22 cellular contexts compared by ENCODE assay signal in genomic region chr2:128622916-128623620, GRCh38.
DNase-seq lines count a peak whose midpoint lies in the region; ATAC-seq, FAIRE-seq and TF ChIP-seq lines count a peak whose summit lies in the region.
"Had no signal": no experiment of that assay in that cellular context is flagged by ENCODE, and none has a peak within 500 bp of the region (broad histone marks: within the 10 kb centered on the region; RNA-seq: fewer than 3 reads in every experiment).

No MANE protein-coding gene starts in this region.

- peaks cover 15% of the 10 kb centered on the region for H3K4me1 ChIP-seq in astrocyte (ENCODE audit: insufficient read depth, low read length)
- no peaks in the 10 kb centered on the region for H3K4me1 ChIP-seq in lower lobe of right lung
- H3K4me1 ChIP-seq in thymus (ENCODE audit: control insufficient read depth, insufficient read depth, low read length), result peaks cover 4% of the 10 kb centered on the region
- H3K4me1 ChIP-seq: esophagus squamous epithelium had no signal

- peak overlapping the region; percentile 96 for H3K27ac Mint-ChIP-seq in astrocyte (ENCODE audit: unreplicated experiment)
- H3K27ac Mint-ChIP-seq: activated T-helper 1 cell treated with anti-CD3 and anti-CD28 coated beads, Interleukin-12 subunit alpha, Interleukin-12 subunit beta, Interleukin-2, Interleukin-4 antibody, amounts not matched to agents 30 ng/mL and 10 ng/mL and 1 ng/mL, durations not matched to agents 14 hours and 24 hours and 36 hours; naive B cell had no signal

- H4K20me1 ChIP-seq in astrocyte (ENCODE audit: insufficient read depth, low read length), result no peaks in the 10 kb centered on the region

- no peaks in the 10 kb centered on the region for H3K36me3 Mint-ChIP-seq in astrocyte (ENCODE audit: low read depth, unreplicated experiment)
- H3K36me3 Mint-ChIP-seq: naive B cell had no signal

- DNase-seq in HS-27A (ENCODE audit: low read depth) (peak; percentile 43), astrocyte (ENCODE audit: low read depth) (peak; percentile 56), lower lobe of right lung (peak; percentile 24), NCI-H2227 treated with DMSO at 0.1 percent for 48 hours (lab: John Stamatoyannopoulos, UW) (no peak), ureter (ENCODE audit: low spot score) (no peak), SKM-1 (lab: John Stamatoyannopoulos, UW; ENCODE audit: unreplicated experiment) (no peak)
- DNase-seq: activated naive CD4-positive, alpha-beta T cell treated with anti-CD3 and anti-CD28 coated beads, Interleukin-2, amount 50 U/mL, for 16 hours; esophagus squamous epithelium; kidney glomerular epithelial cell; mesendoderm; naive B cell; NCI-H1048; NCI-H187; NCI-H69; WERI-Rb-1 had no signal

- peaks cover 20% of the 10 kb centered on the region for H3K4me1 Mint-ChIP-seq in astrocyte (ENCODE audit: low read depth, unreplicated experiment)
- H3K4me1 Mint-ChIP-seq: naive B cell had no signal

- ATAC-seq in lower lobe of right lung, result no peak

- no peak for FAIRE-seq in astrocyte (lab: Jason Lieb, UNC)

- no peaks in the 10 kb centered on the region for H3K9me3 ChIP-seq in astrocyte (ENCODE audit: insufficient read depth, low read depth, low read length)
- H3K9me3 ChIP-seq in lower lobe of right lung, result no peaks in the 10 kb centered on the region
- H3K9me3 ChIP-seq in thymus (ENCODE audit: control insufficient read depth), result no peaks in the 10 kb centered on the region
- H3K9me3 ChIP-seq: esophagus squamous epithelium, tibial artery had no signal

- H3K36me3 ChIP-seq in astrocyte (ENCODE audit: insufficient read depth, low read length) (no peaks in the 10 kb centered on the region), lower lobe of right lung (no peaks in the 10 kb centered on the region), thymus (ENCODE audit: control insufficient read depth, insufficient read depth) (no peaks in the 10 kb centered on the region)
- H3K36me3 ChIP-seq: esophagus squamous epithelium, tibial artery, WERI-Rb-1 had no signal

- 95% methylated on average over 13 of the region's 13 CpGs for WGBS in thymus

- intact Hi-C loops in lower lobe of right lung (cut with DNase I), result no loop called here

- peaks cover 23% of the 10 kb centered on the region for H3K27me3 Mint-ChIP-seq in astrocyte (ENCODE audit: low read depth, unreplicated experiment)
- H3K27me3 Mint-ChIP-seq: activated CD4-positive, alpha-beta T cell treated with anti-CD3 and anti-CD28 coated beads, Interleukin-2, amount 10 ng/mL, durations not matched to agents 7 days and 5 days; naive B cell had no signal

- no peak overlapping the region for H3K4me3 ChIP-seq in astrocyte (ENCODE audit: insufficient read depth, low read depth, low read length)
- H3K4me3 ChIP-seq in lower lobe of right lung, result no peak overlapping the region
- no peak overlapping the region for H3K4me3 ChIP-seq in thymus (ENCODE audit: low read length)
- H3K4me3 ChIP-seq: esophagus squamous epithelium, SK-N-MC, tibial artery had no signal

- no peak overlapping the region for H3K4me3 Mint-ChIP-seq in astrocyte (ENCODE audit: unreplicated experiment)
- H3K4me3 Mint-ChIP-seq: activated CD4-positive, alpha-beta T cell treated with anti-CD3 and anti-CD28 coated beads, Interleukin-2, amount 10 ng/mL, durations not matched to agents 7 days and 5 days; activated T-helper 1 cell treated with anti-CD3 and anti-CD28 coated beads, Interleukin-12 subunit alpha, Interleukin-12 subunit beta, Interleukin-2, Interleukin-4 antibody, amounts not matched to agents 30 ng/mL and 10 ng/mL and 1 ng/mL, durations not matched to agents 14 hours and 24 hours and 36 hours; naive B cell; stimulated activated naive CD8-positive, alpha-beta T cell treated with anti-CD3 and anti-CD28 coated beads, Interleukin-15, Interleukin-2, amounts not matched to agents 100 ng/mL and 50 ng/mL, for 24 hours had no signal

- no peak overlapping the region for H2AFZ ChIP-seq in astrocyte (ENCODE audit: low read depth, low read length)

- H3K27ac ChIP-seq in astrocyte (ENCODE audit: low read depth, low read length), result no peak overlapping the region
- H3K27ac ChIP-seq in lower lobe of right lung, result no peak overlapping the region
- peak overlapping the region; percentile 68 for H3K27ac ChIP-seq in thymus (ENCODE audit: low read depth)
- H3K27ac ChIP-seq: esophagus squamous epithelium, tibial artery, WERI-Rb-1 had no signal

- no peak overlapping the region for H3K9ac ChIP-seq in astrocyte (ENCODE audit: low read length)

- H3K9me3 Mint-ChIP-seq in astrocyte (ENCODE audit: unreplicated experiment), result peaks cover 4% of the 10 kb centered on the region
- H3K9me3 Mint-ChIP-seq: activated CD4-positive, alpha-beta T cell treated with anti-CD3 and anti-CD28 coated beads, Interleukin-2, amount 10 ng/mL, durations not matched to agents 7 days and 5 days; activated T-helper 1 cell treated with anti-CD3 and anti-CD28 coated beads, Interleukin-12 subunit alpha, Interleukin-12 subunit beta, Interleukin-2, Interleukin-4 antibody, amounts not matched to agents 30 ng/mL and 10 ng/mL and 1 ng/mL, durations not matched to agents 14 hours and 24 hours and 36 hours; naive B cell; stimulated activated naive CD8-positive, alpha-beta T cell treated with anti-CD3 and anti-CD28 coated beads, Interleukin-15, Interleukin-2, amounts not matched to agents 100 ng/mL and 50 ng/mL, for 24 hours; T-helper 2 cell treated with Interferon-gamma antibody and Interleukin-4, amounts not matched to agents 5 μg/mL and 100 μg/mL, for 36 hours had no signal

- H3K4me2 ChIP-seq in astrocyte (ENCODE audit: low read length), result peak overlapping the region; percentile 75

- no peaks in the 10 kb centered on the region for H3K79me2 ChIP-seq in astrocyte (ENCODE audit: insufficient read depth, low read length)

- TF ChIP-seq CTCF in astrocyte (IDR thresholded peaks at IDR 0.05; ENCODE audit: insufficient read depth, low read depth, low read length), result no peak
- no peak for TF ChIP-seq CTCF in lower lobe of right lung (IDR thresholded peaks at IDR 0.05)

- H3K27me3 ChIP-seq in astrocyte (ENCODE audit: insufficient read depth, low read length), result peaks cover 6% of the 10 kb centered on the region
- no peaks in the 10 kb centered on the region for H3K27me3 ChIP-seq in lower lobe of right lung (ENCODE audit: low read depth)
- H3K27me3 ChIP-seq in thymus (ENCODE audit: control insufficient read depth, insufficient read depth), result no peaks in the 10 kb centered on the region
- H3K27me3 ChIP-seq: esophagus squamous epithelium, tibial artery had no signal

Comparison
In these comparisons a context has a peak if more than half of its experiments do, and no peak if none do; other contexts are left out.
1. DNase-seq: peak in HS-27A (single experiment), astrocyte (single experiment) and lower lobe of right lung (single experiment); none in NCI-H2227 treated with DMSO at 0.1 percent for 48 hours (single experiment), ureter (single experiment) and SKM-1 (single experiment).